Comparison of ENCODE assay signal across 8 cellular contexts in the genomic region with DNA sequence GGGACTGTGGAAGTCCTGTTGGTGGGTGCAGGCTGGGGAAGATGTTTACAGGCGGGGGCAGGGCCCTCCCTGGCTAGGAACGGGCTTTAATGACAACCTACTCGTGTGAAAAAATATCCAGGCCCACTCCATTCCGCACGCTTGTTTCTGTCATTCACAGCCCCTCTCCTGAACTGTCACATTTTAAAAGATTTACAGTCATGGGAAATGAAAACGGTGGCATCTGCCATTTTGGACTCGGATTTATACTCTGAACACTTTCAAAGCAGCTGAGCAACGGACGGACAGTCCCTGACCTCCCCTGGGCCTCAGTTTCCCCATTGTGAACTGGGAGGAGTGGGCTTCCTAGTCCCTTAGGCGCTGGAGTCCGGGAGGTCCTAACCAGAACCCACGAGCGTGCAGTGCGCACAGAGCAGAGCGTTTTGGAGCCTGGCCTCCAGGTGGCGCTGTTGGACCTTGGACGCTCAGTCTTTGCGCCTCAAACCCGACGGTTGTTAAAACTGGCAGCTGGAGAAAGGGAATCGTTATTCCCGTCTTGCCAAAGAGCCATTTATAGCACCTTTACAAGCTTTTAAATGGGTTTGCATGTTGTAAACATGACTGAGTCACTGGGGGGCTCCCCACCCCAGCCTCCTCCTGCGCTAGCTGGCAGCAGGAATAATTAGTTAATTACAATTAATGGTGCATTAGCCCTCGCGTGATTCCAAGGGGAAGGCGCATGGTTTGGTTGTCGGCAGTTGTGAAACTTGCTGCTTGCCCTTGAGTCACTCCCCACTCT.
DNase-seq lines count a peak whose midpoint lies in the region; ATAC-seq, FAIRE-seq and TF ChIP-seq lines count a peak whose summit lies in the region.

No MANE protein-coding gene starts in this region.

- intact Hi-C loops in left lung (cut with DNase I) = loop anchor here in 1 of 2 donors (10.0 kb wide), 1 partner anchor 287 kb away; no protein-coding TSS in a partner anchor

- TF ChIP-seq CTCF in chondrocyte (IDR thresholded peaks at IDR 0.05) (peak; percentile 96), left lung (IDR thresholded peaks at IDR 0.05) (peak; percentile 86 to 93)

- FAIRE-seq in GM19239 (lab: Jason Lieb, UNC) = peak; percentile 65

- no peaks in the 10 kb centered on the region for H3K27me3 Mint-ChIP-seq in chondrocyte (ENCODE audit: low read depth)

- H3K9me3 ChIP-seq in left lung = no peaks in the 10 kb centered on the region

- no peaks in the 10 kb centered on the region for H3K4me1 ChIP-seq in left lung

- in situ Hi-C loops in ACHN (cut with HindIII; ENCODE audit: low pct_ligation_motif_present, low pct_unique_long_range_greater_than_20kb, low sequenced_read_pairs) = no loop called here

- no peak overlapping the region for H3K27ac ChIP-seq in left lung

- H3K9me3 Mint-ChIP-seq in chondrocyte (ENCODE audit: low read depth) = no peaks in the 10 kb centered on the region

- ATAC-seq in left lung = peak; percentile 92

- no peaks in the 10 kb centered on the region for H3K4me1 Mint-ChIP-seq in chondrocyte (ENCODE audit: low read depth)

- no peaks in the 10 kb centered on the region for H3K36me3 ChIP-seq in left lung

- DNase-seq in ACHN = peak; percentile 81
- DNase-seq in GM19239 (ENCODE audit: insufficient read length, low spot score) = peak; percentile 81
- DNase-seq in NCI-H345 treated with DMSO at 0.1 percent for 48 hours (lab: John Stamatoyannopoulos, UW; ENCODE audit: unreplicated experiment) = peak; percentile 60
- DNase-seq in activated CD4-positive, alpha-beta T cell treated with anti-CD3 and anti-CD28 coated beads for 24 hours (ENCODE audit: low read depth in 2 of 2) = peak; percentile 71 to 79
- DNase-seq in chondrocyte (ENCODE audit: low spot score) = peak; percentile 92
- peak; percentile 86 to 95 for DNase-seq in left lung
- peak; percentile 53 to 79 for DNase-seq in stimulated activated CD4-positive, alpha-beta T cell treated with anti-CD3 and anti-CD28 coated beads, Interleukin-4, amount 100 ng/mL, for 4 hours
- no peak for DNase-seq in GF-D8 (lab: John Stamatoyannopoulos, UW)

- peaks cover 3% of the 10 kb centered on the region for H3K36me3 Mint-ChIP-seq in chondrocyte (ENCODE audit: low read depth)

- H3K4me3 Mint-ChIP-seq in chondrocyte (ENCODE audit: unreplicated experiment) = no peak overlapping the region

- H3K27ac Mint-ChIP-seq in chondrocyte (ENCODE audit: unreplicated experiment) = no peak overlapping the region

- peaks cover 0 to 41% of the 10 kb centered on the region in 2 donors for H3K27me3 ChIP-seq in left lung

- H3K4me3 ChIP-seq in left lung = no peak overlapping the region
